ENCODE assay signal across 27 cellular contexts in the genomic region with DNA sequence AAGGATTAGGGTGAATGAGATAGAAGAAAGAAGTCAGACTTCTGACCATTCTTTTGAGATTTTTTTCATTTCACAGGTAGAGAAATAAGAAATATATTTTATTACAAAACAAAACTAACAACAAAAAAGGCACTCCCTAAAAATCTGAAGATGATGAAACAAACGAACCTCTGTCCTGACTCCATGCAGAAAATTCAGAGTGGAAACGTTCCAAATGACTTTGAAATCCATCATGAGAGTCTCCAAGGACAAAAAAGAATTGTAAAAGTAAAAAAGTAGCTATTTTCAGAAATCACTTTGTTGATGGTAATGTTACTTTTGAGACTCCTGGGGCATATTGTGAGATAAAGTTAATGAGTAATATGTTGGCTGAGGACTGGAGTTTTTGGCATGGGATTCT.
"Had no signal": no experiment of that assay in that cellular context is flagged by ENCODE, and none has a peak within 500 bp of the region (broad histone marks: within the 10 kb centered on the region; RNA-seq: fewer than 3 reads in every experiment).

No MANE protein-coding gene starts in this region.

- H3K27me3 ChIP-seq: adrenal gland, body of pancreas, foreskin keratinocyte, gastrocnemius medialis had no signal

- H3K36me3 ChIP-seq: adrenal gland, gastrocnemius medialis had no signal

- H3K4me1 Mint-ChIP-seq: activated CD4-positive, alpha-beta memory T cell treated with anti-CD3 and anti-CD28 coated beads, Interleukin-2, amount 10 ng/mL, durations not matched to agents 7 days and 5 days; activated CD4-positive, alpha-beta T cell treated with anti-CD3 and anti-CD28 coated beads, Interleukin-2, amount 10 ng/mL, durations not matched to agents 7 days and 5 days; activated naive CD4-positive, alpha-beta T cell treated with anti-CD3 and anti-CD28 coated beads, Interleukin-2, amount 50 U/mL, for 24 hours; activated naive CD8-positive, alpha-beta T cell treated with anti-CD3 and anti-CD28 coated beads, Interleukin-2, amount 50 U/mL, for 24 hours had no signal

- H3K27ac Mint-ChIP-seq: activated CD4-positive, alpha-beta memory T cell treated with anti-CD3 and anti-CD28 coated beads, Interleukin-2, amount 10 ng/mL, durations not matched to agents 7 days and 5 days; activated CD4-positive, alpha-beta T cell treated with anti-CD3 and anti-CD28 coated beads, Interleukin-2, amount 10 ng/mL, durations not matched to agents 7 days and 5 days; activated naive CD4-positive, alpha-beta T cell treated with anti-CD3 and anti-CD28 coated beads for 36 hours; activated naive CD8-positive, alpha-beta T cell treated with anti-CD3 and anti-CD28 coated beads for 36 hours; activated naive CD8-positive, alpha-beta T cell treated with anti-CD3 and anti-CD28 coated beads, Interleukin-2, amount 50 U/mL, for 24 hours; activated T-helper 1 cell treated with anti-CD3 and anti-CD28 coated beads, Interleukin-12 subunit alpha, Interleukin-12 subunit beta, Interleukin-2, Interleukin-4 antibody, amounts not matched to agents 30 ng/mL and 10 ng/mL and 1 ng/mL, durations not matched to agents 14 hours and 24 hours and 36 hours; activated T-helper 2 cell treated with anti-CD3 and anti-CD28 coated beads, Interferon-gamma antibody, Interleukin-2, Interleukin-4, amounts not matched to agents 10 μg/mL and 5 μg/mL and 100 μg/mL, durations not matched to agents 14 hours and 24 hours and 36 hours had no signal

- ATAC-seq: activated naive CD8-positive, alpha-beta T cell treated with anti-CD3 and anti-CD28 coated beads, Interleukin-2, amount 50 U/mL, for 24 hours; body of pancreas; esophagus mucosa; foreskin keratinocyte; gastrocnemius medialis had no signal

- H3K27me3 Mint-ChIP-seq: activated CD4-positive, alpha-beta memory T cell treated with anti-CD3 and anti-CD28 coated beads, Interleukin-2, amount 10 ng/mL, durations not matched to agents 7 days and 5 days; activated CD4-positive, alpha-beta T cell treated with anti-CD3 and anti-CD28 coated beads, Interleukin-2, amount 10 ng/mL, durations not matched to agents 7 days and 5 days; activated naive CD4-positive, alpha-beta T cell treated with anti-CD3 and anti-CD28 coated beads, Interleukin-2, amount 50 U/mL, for 24 hours; activated naive CD8-positive, alpha-beta T cell treated with anti-CD3 and anti-CD28 coated beads for 36 hours; activated naive CD8-positive, alpha-beta T cell treated with anti-CD3 and anti-CD28 coated beads, Interleukin-2, amount 50 U/mL, for 24 hours had no signal

- H3K9me3 Mint-ChIP-seq: activated CD4-positive, alpha-beta memory T cell treated with anti-CD3 and anti-CD28 coated beads, Interleukin-2, amount 10 ng/mL, durations not matched to agents 7 days and 5 days; activated CD4-positive, alpha-beta T cell treated with anti-CD3 and anti-CD28 coated beads, Interleukin-2, amount 10 ng/mL, durations not matched to agents 7 days and 5 days; activated naive CD4-positive, alpha-beta T cell treated with anti-CD3 and anti-CD28 coated beads for 36 hours; activated naive CD4-positive, alpha-beta T cell treated with anti-CD3 and anti-CD28 coated beads, Interleukin-2, amount 50 U/mL, for 24 hours; activated naive CD8-positive, alpha-beta T cell treated with anti-CD3 and anti-CD28 coated beads for 36 hours; activated naive CD8-positive, alpha-beta T cell treated with anti-CD3 and anti-CD28 coated beads, Interleukin-2, amount 50 U/mL, for 24 hours; activated T-helper 1 cell treated with anti-CD3 and anti-CD28 coated beads, Interleukin-12 subunit alpha, Interleukin-12 subunit beta, Interleukin-2, Interleukin-4 antibody, amounts not matched to agents 30 ng/mL and 10 ng/mL and 1 ng/mL, durations not matched to agents 14 hours and 24 hours and 36 hours; activated T-helper 2 cell treated with anti-CD3 and anti-CD28 coated beads, Interferon-gamma antibody, Interleukin-2, Interleukin-4, amounts not matched to agents 10 μg/mL and 5 μg/mL and 100 μg/mL, durations not matched to agents 14 hours and 24 hours and 36 hours had no signal

- DNase-seq: activated CD4-positive, alpha-beta memory T cell treated with anti-CD3 and anti-CD28 coated beads, Interleukin-2, amount 10 ng/mL, durations not matched to agents 7 days and 5 days; activated CD4-positive, alpha-beta T cell treated with anti-CD3 and anti-CD28 coated beads for 4 hours; activated CD4-positive, alpha-beta T cell treated with anti-CD3 and anti-CD28 coated beads, Interleukin-2, amount 10 ng/mL, durations not matched to agents 7 days and 5 days; activated CD4-positive, alpha-beta T cell treated with anti-CD3 and anti-CD28 coated beads, Interleukin-2, amount 50 U/mL, for 4 hours; activated CD4-positive, CD25-positive, alpha-beta regulatory T cell; activated CD4-positive, CD25-positive, alpha-beta regulatory T cell treated with anti-CD3 and anti-CD28 coated beads, Interleukin-2, amount 50 U/mL, for 72 hours; activated CD8-positive, alpha-beta memory T cell treated with anti-CD3 and anti-CD28 coated beads, Interleukin-2, amount 50 U/mL, for 48 hours; activated effector memory CD4-positive, alpha-beta T cell treated with anti-CD3 and anti-CD28 coated beads, Interleukin-2, amount 50 U/mL, for 16 hours; activated naive CD4-positive, alpha-beta T cell treated with anti-CD3 and anti-CD28 coated beads for 36 hours; activated naive CD8-positive, alpha-beta T cell treated with anti-CD3 and anti-CD28 coated beads for 36 hours; activated naive CD8-positive, alpha-beta T cell treated with anti-CD3 and anti-CD28 coated beads, Interleukin-2, amount 50 U/mL, for 24 hours; activated T-cell treated with anti-CD3 and anti-CD28 coated beads, Interleukin-2, amount 50 U/mL, for 48 hours; adrenal gland; amygdala; aorta; body of pancreas; caudate nucleus; effector CD8-positive, alpha-beta T cell; foreskin keratinocyte; gastrocnemius medialis; glutamatergic neuron; T-helper 1 cell; T-helper 2 cell had no signal

- H3K36me3 Mint-ChIP-seq: activated naive CD4-positive, alpha-beta T cell treated with anti-CD3 and anti-CD28 coated beads, Interleukin-2, amount 50 U/mL, for 24 hours had no signal

- H3K4me3 ChIP-seq: adrenal gland, body of pancreas, gastrocnemius medialis had no signal

- H3K4me1 ChIP-seq: body of pancreas had no signal

- H3K4me3 Mint-ChIP-seq: activated CD4-positive, alpha-beta memory T cell treated with anti-CD3 and anti-CD28 coated beads, Interleukin-2, amount 10 ng/mL, durations not matched to agents 7 days and 5 days; activated CD4-positive, alpha-beta T cell treated with anti-CD3 and anti-CD28 coated beads, Interleukin-2, amount 10 ng/mL, durations not matched to agents 7 days and 5 days; activated naive CD4-positive, alpha-beta T cell treated with anti-CD3 and anti-CD28 coated beads for 36 hours; activated naive CD4-positive, alpha-beta T cell treated with anti-CD3 and anti-CD28 coated beads, Interleukin-2, amount 50 U/mL, for 24 hours; activated naive CD8-positive, alpha-beta T cell treated with anti-CD3 and anti-CD28 coated beads for 36 hours; activated naive CD8-positive, alpha-beta T cell treated with anti-CD3 and anti-CD28 coated beads, Interleukin-2, amount 50 U/mL, for 24 hours; activated T-helper 1 cell treated with anti-CD3 and anti-CD28 coated beads, Interleukin-12 subunit alpha, Interleukin-12 subunit beta, Interleukin-2, Interleukin-4 antibody, amounts not matched to agents 30 ng/mL and 10 ng/mL and 1 ng/mL, durations not matched to agents 14 hours and 24 hours and 36 hours had no signal

- H3K27ac ChIP-seq: body of pancreas, foreskin keratinocyte, gastrocnemius medialis had no signal

- H3K9me3 ChIP-seq: adrenal gland, body of pancreas, gastrocnemius medialis had no signal
